In the genomic region with DNA sequence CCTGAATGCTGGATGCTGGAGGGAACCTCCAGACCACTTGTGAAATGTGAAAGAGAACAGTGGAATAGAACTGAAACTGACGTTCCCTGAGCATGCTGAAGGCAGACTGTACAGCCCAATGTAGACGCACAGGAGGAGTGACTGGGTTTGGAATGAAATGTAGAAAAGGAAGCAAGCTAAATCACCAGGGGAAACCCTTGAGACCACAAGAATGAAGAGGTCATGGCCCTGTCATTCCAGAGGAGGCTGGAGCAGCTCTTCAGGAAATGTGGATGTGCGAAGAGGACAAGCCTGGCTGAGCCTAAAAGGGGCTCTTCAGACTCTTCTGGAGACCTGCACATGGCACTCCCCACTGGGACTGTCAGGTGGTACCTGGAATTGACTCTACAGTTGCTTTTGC, we compare ENCODE assay signal across 12 cellular contexts.
DNase-seq lines count a peak whose midpoint lies in the region; ATAC-seq and TF ChIP-seq lines count a peak whose summit lies in the region.
"Had no signal": no experiment of that assay in that cellular context is flagged by ENCODE, and none has a peak within 500 bp of the region (broad histone marks: within the 10 kb centered on the region; RNA-seq: fewer than 3 reads in every experiment).

No MANE protein-coding gene starts in this region.

- H3K9me3 Mint-ChIP-seq in endothelial cell (ENCODE audit: unreplicated experiment) (no peaks in the 10 kb centered on the region), nephron progenitor cell (no peaks in the 10 kb centered on the region)
- H3K9me3 Mint-ChIP-seq in activated T-helper 2 cell treated with anti-CD3 and anti-CD28 coated beads, Interferon-gamma antibody, Interleukin-2, Interleukin-4, amounts not matched to agents 10 μg/mL and 5 μg/mL and 100 μg/mL, durations not matched to agents 14 hours and 24 hours and 36 hours = no peaks in the 10 kb centered on the region

- no peaks in the 10 kb centered on the region for H3K9me3 ChIP-seq in MG63
- H3K9me3 ChIP-seq: mucosa of descending colon had no signal

- TF ChIP-seq CTCF in endothelial cell (IDR thresholded peaks at IDR 0.05; ENCODE audit: unreplicated experiment) (no peak), nephron progenitor cell (IDR thresholded peaks at IDR 0.05) (no peak)

- DNase-seq in Caki2 (ENCODE audit: low read depth) = peak; percentile 80
- DNase-seq in MG63 = peak; percentile 69
- DNase-seq in endothelial cell (ENCODE audit: low spot score) = peak; percentile 38
- peak; percentile 44 for DNase-seq in nephron progenitor cell
- DNase-seq in OCI-M1 (lab: John Stamatoyannopoulos, UW) = no peak
- DNase-seq in activated CD4-positive, alpha-beta T cell treated with anti-CD3 and anti-CD28 coated beads for 48 hours = no peak
- DNase-seq in activated T-helper 2 cell treated with anti-CD3 and anti-CD28 coated beads, Interferon-gamma antibody, Interleukin-2, Interleukin-4, amounts not matched to agents 10 μg/mL and 5 μg/mL and 100 μg/mL, durations not matched to agents 14 hours and 24 hours and 36 hours (ENCODE audit: low spot score) = no peak
- DNase-seq: mucosa of descending colon; NCI-H1436; SIG-M5; stimulated activated CD4-positive, alpha-beta T cell treated with anti-CD3 and anti-CD28 coated beads, Interleukin-4, amount 100 ng/mL, for 1 hour had no signal

- no peaks in the 10 kb centered on the region; the same call in none of the 2 replicates for H3K36me3 ChIP-seq in MG63

- H3K27ac Mint-ChIP-seq in endothelial cell (ENCODE audit: unreplicated experiment) (peak overlapping the region; percentile 89), nephron progenitor cell (no peak overlapping the region)
- H3K27ac Mint-ChIP-seq in activated T-helper 2 cell treated with anti-CD3 and anti-CD28 coated beads, Interferon-gamma antibody, Interleukin-2, Interleukin-4, amounts not matched to agents 10 μg/mL and 5 μg/mL and 100 μg/mL, durations not matched to agents 14 hours and 24 hours and 36 hours = no peak overlapping the region

- H3K4me3 ChIP-seq in MG63 = no peak overlapping the region
- H3K4me3 ChIP-seq: mucosa of descending colon had no signal

- H3K36me3 Mint-ChIP-seq in endothelial cell (ENCODE audit: low read depth, unreplicated experiment) (peaks cover 28% of the 10 kb centered on the region), nephron progenitor cell (ENCODE audit: low read depth) (peaks cover 40% of the 10 kb centered on the region)
- no peaks in the 10 kb centered on the region for H3K36me3 Mint-ChIP-seq in activated T-helper 2 cell treated with anti-CD3 and anti-CD28 coated beads, Interferon-gamma antibody, Interleukin-2, Interleukin-4, amounts not matched to agents 10 μg/mL and 5 μg/mL and 100 μg/mL, durations not matched to agents 14 hours and 24 hours and 36 hours (ENCODE audit: low read depth)

- peaks cover 9% of the 10 kb centered on the region for H3K27me3 Mint-ChIP-seq in endothelial cell (ENCODE audit: unreplicated experiment)
- peaks cover 8% of the 10 kb centered on the region for H3K27me3 Mint-ChIP-seq in nephron progenitor cell (ENCODE audit: low read depth, poor library complexity)
- H3K27me3 Mint-ChIP-seq in activated T-helper 2 cell treated with anti-CD3 and anti-CD28 coated beads, Interferon-gamma antibody, Interleukin-2, Interleukin-4, amounts not matched to agents 10 μg/mL and 5 μg/mL and 100 μg/mL, durations not matched to agents 14 hours and 24 hours and 36 hours (ENCODE audit: low read depth) = no peaks in the 10 kb centered on the region

- no peak for ATAC-seq in GM19328 (IDR thresholded peaks at IDR 0.05; ENCODE audit: unreplicated experiment)
- ATAC-seq: mucosa of descending colon had no signal

- H3K4me1 Mint-ChIP-seq in endothelial cell (ENCODE audit: unreplicated experiment) (peaks cover 38% of the 10 kb centered on the region), nephron progenitor cell (peaks cover 46% of the 10 kb centered on the region)
- H3K4me1 Mint-ChIP-seq in activated T-helper 2 cell treated with anti-CD3 and anti-CD28 coated beads, Interferon-gamma antibody, Interleukin-2, Interleukin-4, amounts not matched to agents 10 μg/mL and 5 μg/mL and 100 μg/mL, durations not matched to agents 14 hours and 24 hours and 36 hours (ENCODE audit: low read depth) = no peaks in the 10 kb centered on the region

- intact Hi-C loops in activated T-helper 2 cell treated with anti-CD3 and anti-CD28 coated beads, Interferon-gamma antibody, Interleukin-2, Interleukin-4, amounts not matched to agents 10 μg/mL and 5 μg/mL and 100 μg/mL, durations not matched to agents 14 hours and 24 hours and 36 hours (cut with micrococcal nuclease) = no loop called here

- H3K4me3 Mint-ChIP-seq in endothelial cell (ENCODE audit: unreplicated experiment) = peak overlapping the region; percentile 2
- no peak overlapping the region for H3K4me3 Mint-ChIP-seq in nephron progenitor cell
- H3K4me3 Mint-ChIP-seq in activated T-helper 2 cell treated with anti-CD3 and anti-CD28 coated beads, Interferon-gamma antibody, Interleukin-2, Interleukin-4, amounts not matched to agents 10 μg/mL and 5 μg/mL and 100 μg/mL, durations not matched to agents 14 hours and 24 hours and 36 hours (ENCODE audit: low read depth) = no peak overlapping the region

- H3K27me3 ChIP-seq in MG63 = no peaks in the 10 kb centered on the region

- in situ Hi-C loops in Caki2 (cut with HindIII; ENCODE audit: low pct_unique_long_range_greater_than_20kb, low sequenced_read_pairs) = no loop called here

Comparison
In these comparisons a context has a peak if more than half of its experiments do, and no peak if none do; other contexts are left out.
1. DNase-seq: peak in Caki2 (single experiment), MG63 (single experiment), endothelial cell (single experiment) and nephron progenitor cell (single experiment); none in OCI-M1 (single experiment), activated CD4-positive, alpha-beta T cell treated with anti-CD3 and anti-CD28 coated beads for 48 hours (single experiment) and activated T-helper 2 cell treated with anti-CD3 and anti-CD28 coated beads, Interferon-gamma antibody, Interleukin-2, Interleukin-4, amounts not matched to agents 10 μg/mL and 5 μg/mL and 100 μg/mL, durations not matched to agents 14 hours and 24 hours and 36 hours (single experiment).